In genomic region chr1:1879942-1880341, GRCh38 we compare ENCODE assay signal across 16 cellular contexts. TPM values are rescaled to one million over a fixed set of nuclear protein-coding genes. Genes with fewer than 3 reads are reported as not detected.
DNase-seq lines count a peak whose midpoint lies in the region; ATAC-seq, FAIRE-seq and TF ChIP-seq lines count a peak whose summit lies in the region.
"Had no signal": no experiment of that assay in that cellular context is flagged by ENCODE, and none has a peak within 500 bp of the region (broad histone marks: within the 10 kb centered on the region; RNA-seq: fewer than 3 reads in every experiment).

No MANE protein-coding gene starts in this region.

- peaks cover 86% of the 10 kb centered on the region for H3K79me2 ChIP-seq in GM12878 (ENCODE audit: control insufficient read depth, insufficient read depth, low read length)

- H3K27me3 ChIP-seq in GM12878 (replicated peaks in 1 of 2; ENCODE audit: control insufficient read depth in 2 of 2, insufficient read depth in 2 of 2, low read length in 1 of 2) = no peaks in the 10 kb centered on the region
- H3K27me3 ChIP-seq: BLaER1 had no signal

- WGBS in GM12878 (ENCODE audit: insufficient coverage, insufficient replicate concordance, low lambda C conversion rate, missing lambda C conversion rate) = 96% methylated on average over 5 of the region's 5 CpGs

- no peak for TF ChIP-seq CTCF in GM12878 (IDR thresholded peaks at IDR 0.05 in 2 of 3, conservative IDR thresholded peaks at IDR 0.05 in 1 of 3; ENCODE audit: control insufficient read depth in 2 of 3, extremely low read depth in 1 of 3, insufficient read depth in 1 of 3, low read depth in 3 of 3, low read length in 3 of 3)

- ATAC-seq in GM12878 (no peak), HG03095 (IDR thresholded peaks at IDR 0.05; ENCODE audit: unreplicated experiment) (no peak)
- no peak for ATAC-seq in stimulated activated effector memory CD8-positive, alpha-beta T cell treated with anti-CD3 and anti-CD28 coated beads, Interleukin-12 subunit alpha, Interleukin-12 subunit beta, amount 100 ng/mL, for 72 hours

- no peak overlapping the region for H3K9ac ChIP-seq in GM12878 (ENCODE audit: control insufficient read depth, insufficient read depth, low read length)
- H3K9ac ChIP-seq: BLaER1 had no signal

- POLR2A ChIA-PET in GM12878 (lab: Charles Lee) = interaction anchor here (0.7 kb wide), 2 partner anchors 536 to 1990 kb away, joined by 4 read pairs; no protein-coding TSS in a partner anchor

- H3K4me3 Mint-ChIP-seq in activated naive CD4-positive, alpha-beta T cell treated with anti-CD3 and anti-CD28 coated beads, Interleukin-2, amount 50 U/mL, for 24 hours = no peak overlapping the region
- H3K4me3 Mint-ChIP-seq in immature natural killer cell = peak overlapping the region; percentile 38 to 80 (median 66)
- no peak overlapping the region for H3K4me3 Mint-ChIP-seq in stimulated activated effector memory CD8-positive, alpha-beta T cell treated with anti-CD3 and anti-CD28 coated beads, Interleukin-12 subunit alpha, Interleukin-12 subunit beta, amount 100 ng/mL, for 72 hours
- H3K4me3 Mint-ChIP-seq: GM23338, H9 had no signal

- intact Hi-C loops in GM12878 (cut with micrococcal nuclease; ENCODE audit: unreplicated experiment) = no loop called here

- peaks cover 40% of the 10 kb centered on the region for H4K20me1 ChIP-seq in GM12878 (ENCODE audit: control insufficient read depth, insufficient read depth)

- no peak for TF ChIP-seq POLR2A in GM12878 (IDR thresholded peaks at IDR 0.05; ENCODE audit: low read depth, low read length)

- peaks cover 27 to 30% of the 10 kb centered on the region in 2 experiments; a peak in 3 of 4 replicates for H3K36me3 ChIP-seq in GM12878 (ENCODE audit: control insufficient read depth in 2 of 2, insufficient read depth in 2 of 2, low read length in 1 of 2)

- no peak for FAIRE-seq in GM12878 (lab: Jason Lieb, UNC)
- FAIRE-seq: GM18507 had no signal

- no peaks in the 10 kb centered on the region for H3K27me3 Mint-ChIP-seq in activated naive CD4-positive, alpha-beta T cell treated with anti-CD3 and anti-CD28 coated beads, Interleukin-2, amount 50 U/mL, for 24 hours
- H3K27me3 Mint-ChIP-seq in immature natural killer cell (ENCODE audit: low read depth in 3 of 3) = peaks cover 0 to 9% (median 5%) of the 10 kb centered on the region in 3 donors

- RAD21 ChIA-PET in GM12878 (lab: Charles Lee; ENCODE audit: unreplicated experiment) = no interaction called here

- H3K27ac ChIP-seq in GM12878 (ENCODE audit: control insufficient read depth, insufficient read depth) = no peak overlapping the region
- H3K27ac ChIP-seq: BLaER1 had no signal

- no TSS peak for BruUV-seq in GM12878 (replicated peaks; lab: Mats Ljungman, UMichigan)

- peak overlapping the region; percentile 35 for H3K27ac Mint-ChIP-seq in activated naive CD4-positive, alpha-beta T cell treated with anti-CD3 and anti-CD28 coated beads, Interleukin-2, amount 50 U/mL, for 24 hours
- H3K27ac Mint-ChIP-seq in immature natural killer cell = peak overlapping the region in 3 of 6 donors; percentile 20 to 75 (median 62)
- H3K27ac Mint-ChIP-seq in stimulated activated effector memory CD8-positive, alpha-beta T cell treated with anti-CD3 and anti-CD28 coated beads, Interleukin-12 subunit alpha, Interleukin-12 subunit beta, amount 100 ng/mL, for 72 hours = peak overlapping the region; percentile 88

- SMC1A ChIA-PET in GM12878 (lab: Charles Lee; ENCODE audit: uncharacterized antibody, unreplicated experiment) = interaction anchor here (1.7 kb wide), 1 partner anchor 52 kb away, joined by 4 read pairs; no protein-coding TSS in a partner anchor

- no peaks in the 10 kb centered on the region for H3K9me3 Mint-ChIP-seq in activated naive CD4-positive, alpha-beta T cell treated with anti-CD3 and anti-CD28 coated beads, Interleukin-2, amount 50 U/mL, for 24 hours
- no peaks in the 10 kb centered on the region for H3K9me3 Mint-ChIP-seq in immature natural killer cell
- H3K9me3 Mint-ChIP-seq in stimulated activated effector memory CD8-positive, alpha-beta T cell treated with anti-CD3 and anti-CD28 coated beads, Interleukin-12 subunit alpha, Interleukin-12 subunit beta, amount 100 ng/mL, for 72 hours = no peaks in the 10 kb centered on the region

- peaks cover 3% of the 10 kb centered on the region for H3K36me3 Mint-ChIP-seq in activated naive CD4-positive, alpha-beta T cell treated with anti-CD3 and anti-CD28 coated beads, Interleukin-2, amount 50 U/mL, for 24 hours
- peaks cover 0 to 5% (median 4%) of the 10 kb centered on the region in 3 donors for H3K36me3 Mint-ChIP-seq in immature natural killer cell
- H3K36me3 Mint-ChIP-seq in stimulated activated effector memory CD8-positive, alpha-beta T cell treated with anti-CD3 and anti-CD28 coated beads, Interleukin-12 subunit alpha, Interleukin-12 subunit beta, amount 100 ng/mL, for 72 hours = peaks cover 90% of the 10 kb centered on the region

- no peak for TF ChIP-seq RAD21 in GM12878 (IDR thresholded peaks at IDR 0.05; ENCODE audit: insufficient read depth, low read depth, low read length)

- TF ChIP-seq EP300 in GM12878 (IDR thresholded peaks at IDR 0.05; ENCODE audit: borderline replicate concordance in 1 of 2, control insufficient read depth in 1 of 2, low read depth in 2 of 2, low read length in 2 of 2) = no peak

- no peak overlapping the region for H2AFZ ChIP-seq in GM12878 (ENCODE audit: control insufficient read depth, low read depth, low read length)
- H2AFZ ChIP-seq: GM23338 had no signal

- H3K4me2 ChIP-seq in GM12878 (ENCODE audit: control insufficient read depth, insufficient read depth) = no peak overlapping the region
- H3K4me2 ChIP-seq: BLaER1, GM23338 had no signal

- peaks cover 85% of the 10 kb centered on the region for H3K4me1 Mint-ChIP-seq in activated naive CD4-positive, alpha-beta T cell treated with anti-CD3 and anti-CD28 coated beads, Interleukin-2, amount 50 U/mL, for 24 hours
- peaks cover 88 to 94% of the 10 kb centered on the region in 2 donors for H3K4me1 Mint-ChIP-seq in immature natural killer cell
- H3K4me1 Mint-ChIP-seq in stimulated activated effector memory CD8-positive, alpha-beta T cell treated with anti-CD3 and anti-CD28 coated beads, Interleukin-12 subunit alpha, Interleukin-12 subunit beta, amount 100 ng/mL, for 72 hours = peaks cover 69% of the 10 kb centered on the region

- no peak overlapping the region for H3K4me3 ChIP-seq in GM12878
- H3K4me3 ChIP-seq: BLaER1, GM23338 had no signal

- H3K4me1 ChIP-seq in GM12878 (ENCODE audit: control insufficient read depth, insufficient read depth, low read length) = no peaks in the 10 kb centered on the region

- H3K9me3 ChIP-seq in GM12878 (replicated peaks; ENCODE audit: control insufficient read depth, insufficient read depth, low read length) = no peaks in the 10 kb centered on the region; the same call in 2 of the 3 replicates

- CTCF ChIA-PET in GM12878 (lab: Yijun Ruan, JAX) = interaction anchor here (0.9 to 1.5 kb wide), 2 partner anchors 12 to 25 kb away, joined by 3 to 6 read pairs; no protein-coding TSS in a partner anchor

- in situ Hi-C loops in GM12878 (cut with MboI) = no loop called here

- no peak for DNase-seq in activated naive CD4-positive, alpha-beta T cell (lab: John Stamatoyannopoulos, UW)
- DNase-seq in GM12878 (ENCODE audit: low read depth, low spot score) (no peak), immature natural killer cell (no peak), GOT3 (lab: John Stamatoyannopoulos, UW) (no peak), NCI-H2196 treated with DMSO at 0.1 percent for 48 hours (lab: John Stamatoyannopoulos, UW; ENCODE audit: unreplicated experiment) (no peak)
- no peak for DNase-seq in stimulated activated effector memory CD8-positive, alpha-beta T cell treated with anti-CD3 and anti-CD28 coated beads, Interleukin-12 subunit alpha, Interleukin-12 subunit beta, amount 100 ng/mL, for 72 hours (ENCODE audit: low spot score in 2 of 2)
- DNase-seq: 8988T, AML-193, DMS53, GF-D8, H9 had no signal

RNA-seq across cellular contexts. Expression of gene GNB1, which starts 10.9 kb away (rescaled TPM):
- 193 and 204 TPM in 2 replicates for total RNA-seq in GM12878 (2013; cell fraction: nucleolus; rRNA removed)
- total RNA-seq in GM12878 (2014; rRNA removed) (64.8 and 68.2 TPM in 2 replicates), GM12878 (2014; rRNA removed; fragmentation: Illumina TruSeq; extraction: Trizol) (120 and 126 TPM in 2 replicates), GM12878 (2021) (324 and 335 TPM in 2 replicates)
- polyA plus RNA-seq in GM12878 (2011; ENCODE audit: low read depth) = 145 TPM
- polyA plus RNA-seq in GM12878 (2011; rRNA removed) (223 and 374 TPM in 2 replicates), GM12878 (2014; fragmentation: Illumina TruSeq; extraction: Trizol) (203 and 392 TPM in 2 replicates), GM12878 (2014; fragmentation: Nextera tagmentation; extraction: Ambion mirVana) (10 to 100 TPM; 41.0 to 53.7 TPM), GM12878 (2014; rRNA removed) (199 and 201 TPM in 2 replicates), GM12878 (2016; fragmentation: Nextera tagmentation; extraction: Ambion mirVana) (10 to 100 TPM; 23.0 to 49.1 TPM), immature natural killer cell (100 to 1,000 TPM in 1 of 3 donors, 10 to 100 TPM in 2; 53.4 to 111 (median 98.7) TPM)
- 336 and 348 TPM in 2 replicates for polyA plus RNA-seq in GM12878 (2011; cell fraction: cytosol; rRNA removed)
- polyA plus RNA-seq in GM12878 (2011; cell fraction: nucleus; rRNA removed) = 165 and 201 TPM in 2 replicates
- 179 and 196 TPM in 2 replicates for polyA plus RNA-seq in GM12878 (2012)
- polyA minus RNA-seq in GM12878 (2011; rRNA and poly(A)+ RNA removed) = 448 and 491 TPM in 2 replicates
- 134 and 143 TPM in 2 replicates for polyA minus RNA-seq in GM12878 (2011; cell fraction: cytosol; rRNA and poly(A)+ RNA removed)
- 45.1 and 81.2 TPM in 2 replicates for polyA minus RNA-seq in GM12878 (2011; cell fraction: nucleus; rRNA and poly(A)+ RNA removed)

RNA-seq across cellular contexts. Expression of gene CALML6, which starts 35.1 kb away (rescaled TPM):
- total RNA-seq in GM12878 (2013; cell fraction: nucleolus; rRNA removed) = 0.40 TPM in 1 of 2 replicates, not detected in the other
- 0.11 and 1.3 TPM in 2 replicates for total RNA-seq in GM12878 (2014; rRNA removed)
- total RNA-seq in GM12878 (2014; rRNA removed; fragmentation: Illumina TruSeq; extraction: Trizol) = 0.31 TPM in 1 of 2 replicates, not detected in the other
- total RNA-seq in GM12878 (2021) = 0.21 TPM in 1 of 2 replicates, not detected in the other
- not detected for polyA plus RNA-seq in GM12878 (2011; ENCODE audit: low read depth)
- polyA plus RNA-seq in GM12878 (2011; rRNA removed) = 0.07 and 0.29 TPM in 2 replicates
- polyA plus RNA-seq in GM12878 (2011; cell fraction: cytosol; rRNA removed) = 0.22 TPM in 1 of 2 replicates, not detected in the other
- polyA plus RNA-seq in GM12878 (2011; cell fraction: nucleus; rRNA removed) = 0.78 and 1.7 TPM in 2 replicates
- polyA plus RNA-seq in GM12878 (2012) = 0.11 and 0.42 TPM in 2 replicates
- 0.09 TPM in 1 of 2 replicates, not detected in the other for polyA plus RNA-seq in GM12878 (2014; fragmentation: Illumina TruSeq; extraction: Trizol)
- not detected for polyA plus RNA-seq in GM12878 (2014; fragmentation: Nextera tagmentation; extraction: Ambion mirVana)
- polyA plus RNA-seq in GM12878 (2014; rRNA removed) = 0.42 TPM in 1 of 2 replicates, not detected in the other
- not detected for polyA plus RNA-seq in GM12878 (2016; fragmentation: Nextera tagmentation; extraction: Ambion mirVana)
- not detected in 2 replicates for polyA minus RNA-seq in GM12878 (2011; rRNA and poly(A)+ RNA removed)
- polyA minus RNA-seq in GM12878 (2011; cell fraction: cytosol; rRNA and poly(A)+ RNA removed) = not detected in 2 replicates
- not detected in 2 replicates for polyA minus RNA-seq in GM12878 (2011; cell fraction: nucleus; rRNA and poly(A)+ RNA removed)
- polyA plus RNA-seq in immature natural killer cell = not detected
- polyA plus RNA-seq: GM23338 had no signal

RNA-seq across cellular contexts. Expression of gene TMEM52, which starts 39.1 kb away (rescaled TPM):
- total RNA-seq in GM12878 (2013; cell fraction: nucleolus; rRNA removed) = not detected in 2 replicates
- total RNA-seq in GM12878 (2014; rRNA removed) (0.17 TPM in 1 of 2 replicates, not detected in the other), GM12878 (2014; rRNA removed; fragmentation: Illumina TruSeq; extraction: Trizol) (not detected in 2 replicates), GM12878 (2021) (not detected in 2 replicates)
- polyA plus RNA-seq in GM12878 (2011; ENCODE audit: low read depth) = not detected
- polyA plus RNA-seq in GM12878 (2011; rRNA removed) (not detected in 2 replicates), GM12878 (2014; fragmentation: Illumina TruSeq; extraction: Trizol) (not detected in 2 replicates), GM12878 (2014; fragmentation: Nextera tagmentation; extraction: Ambion mirVana) (not detected), GM12878 (2014; rRNA removed) (0.18 TPM in 1 of 2 replicates, not detected in the other), GM12878 (2016; fragmentation: Nextera tagmentation; extraction: Ambion mirVana) (under 1 TPM; 0.24 to 0.33 TPM), immature natural killer cell (under 1 TPM in 1 of 3 donors, not detected in 2; 0.18 TPM)
- polyA plus RNA-seq in GM12878 (2011; cell fraction: cytosol; rRNA removed) = 0.12 and 0.15 TPM in 2 replicates
- 0.16 TPM in 1 of 2 replicates, not detected in the other for polyA plus RNA-seq in GM12878 (2011; cell fraction: nucleus; rRNA removed)
- 0.18 and 0.24 TPM in 2 replicates for polyA plus RNA-seq in GM12878 (2012)
- polyA minus RNA-seq in GM12878 (2011; rRNA and poly(A)+ RNA removed) = 0.44 TPM in 1 of 2 replicates, not detected in the other
- not detected in 2 replicates for polyA minus RNA-seq in GM12878 (2011; cell fraction: cytosol; rRNA and poly(A)+ RNA removed)
- 0.24 TPM in 1 of 2 replicates, not detected in the other for polyA minus RNA-seq in GM12878 (2011; cell fraction: nucleus; rRNA and poly(A)+ RNA removed)

Comparison
In these comparisons a context has a peak if more than half of its experiments do, and no peak if none do; other contexts are left out.
1. H3K4me3 Mint-ChIP-seq: peak in immature natural killer cell (5 of 5); none in activated naive CD4-positive, alpha-beta T cell treated with anti-CD3 and anti-CD28 coated beads, Interleukin-2, amount 50 U/mL, for 24 hours (single experiment) and stimulated activated effector memory CD8-positive, alpha-beta T cell treated with anti-CD3 and anti-CD28 coated beads, Interleukin-12 subunit alpha, Interleukin-12 subunit beta, amount 100 ng/mL, for 72 hours (single experiment).